In genomic region chr17:40540448-40540847, GRCh38 we compare ENCODE assay signal across 11 cellular contexts. TPM values are rescaled to one million over a fixed set of nuclear protein-coding genes. Genes with fewer than 3 reads are reported as not detected.
DNase-seq lines count a peak whose midpoint lies in the region; ATAC-seq lines count a peak whose summit lies in the region.
"Had no signal": no experiment of that assay in that cellular context is flagged by ENCODE, and none has a peak within 500 bp of the region (broad histone marks: within the 10 kb centered on the region; RNA-seq: fewer than 3 reads in every experiment).

No MANE protein-coding gene starts in this region.

- peak overlapping the region; percentile 44 to 87 for H2BK12ac ChIP-seq in mesenchymal stem cell (ENCODE audit: low read length in 2 of 2)

- no peak overlapping the region for H3K23ac ChIP-seq in mesenchymal stem cell (ENCODE audit: low read length in 2 of 2)

- H3K4me1 ChIP-seq in mesenchymal stem cell (ENCODE audit: control insufficient read depth, insufficient read depth, low read depth, low read length) = peaks cover 40% of the 10 kb centered on the region

- H3K9ac ChIP-seq in mesenchymal stem cell (ENCODE audit: low read length) = peak overlapping the region; percentile 1

- H3K4me3 ChIP-seq in mesenchymal stem cell (ENCODE audit: insufficient read depth in 1 of 2, low read depth in 1 of 2, low read length in 2 of 2) = no peak overlapping the region

- no peak overlapping the region for H3K14ac ChIP-seq in mesenchymal stem cell (ENCODE audit: low read length in 2 of 2)

- H3K4me1 Mint-ChIP-seq in T-helper 1 cell treated with Interleukin-12 subunit alpha and Interleukin-12 subunit beta and Interleukin-4 antibody, amounts not matched to agents 30 μg/mL and 1 μg/mL, for 36 hours (ENCODE audit: low read depth) = peaks cover 72% of the 10 kb centered on the region

- H2BK15ac ChIP-seq in mesenchymal stem cell (ENCODE audit: low read depth, poor library complexity, severe bottlenecking) = peak overlapping the region; percentile 92

- no peak overlapping the region for H2AFZ ChIP-seq in mesenchymal stem cell (ENCODE audit: low read depth, low read length)

- H3K27ac ChIP-seq in mesenchymal stem cell (ENCODE audit: low read length, poor library complexity, severe bottlenecking) = no peak overlapping the region
- H3K27ac ChIP-seq: VCaP had no signal

- peaks cover 11% of the 10 kb centered on the region for H3K36me3 Mint-ChIP-seq in T-helper 1 cell treated with Interleukin-12 subunit alpha and Interleukin-12 subunit beta and Interleukin-4 antibody, amounts not matched to agents 30 μg/mL and 1 μg/mL, for 36 hours (ENCODE audit: low read depth)

- H3K27me3 Mint-ChIP-seq in T-helper 1 cell treated with Interleukin-12 subunit alpha and Interleukin-12 subunit beta and Interleukin-4 antibody, amounts not matched to agents 30 μg/mL and 1 μg/mL, for 36 hours (ENCODE audit: low read depth) = peaks cover 2% of the 10 kb centered on the region

- no peaks in the 10 kb centered on the region for H3K79me1 ChIP-seq in mesenchymal stem cell (replicated peaks; ENCODE audit: low read length, poor library complexity, severe bottlenecking)

- no peak overlapping the region for H2BK120ac ChIP-seq in mesenchymal stem cell (ENCODE audit: low read depth, low read length)

- no peaks in the 10 kb centered on the region for H3K36me3 ChIP-seq in mesenchymal stem cell (ENCODE audit: control insufficient read depth in 1 of 2, insufficient read depth in 2 of 2, low read depth in 1 of 2, low read length in 2 of 2)

- H3K4me3 Mint-ChIP-seq in T-helper 1 cell treated with Interleukin-12 subunit alpha and Interleukin-12 subunit beta and Interleukin-4 antibody, amounts not matched to agents 30 μg/mL and 1 μg/mL, for 36 hours = peak overlapping the region; percentile 69
- H3K4me3 Mint-ChIP-seq: dendritic cell treated with granulocyte-macrophage colony-stimulating factor and Interleukin-4, amounts not matched to agents 40 ng/mL and 50 ng/mL, for 4 days had no signal

- H4K8ac ChIP-seq in mesenchymal stem cell (ENCODE audit: low read length) = peak overlapping the region; percentile 8

- no peak overlapping the region for H4K91ac ChIP-seq in mesenchymal stem cell (ENCODE audit: low read length)

- H3K4ac ChIP-seq in mesenchymal stem cell (ENCODE audit: low read depth in 1 of 2, low read length in 2 of 2) = no peak overlapping the region

- no peaks in the 10 kb centered on the region for H3K9me3 ChIP-seq in mesenchymal stem cell (ENCODE audit: control insufficient read depth, low read length)

- H3K27ac Mint-ChIP-seq in T-helper 1 cell treated with Interleukin-12 subunit alpha and Interleukin-12 subunit beta and Interleukin-4 antibody, amounts not matched to agents 30 μg/mL and 1 μg/mL, for 36 hours = peak overlapping the region; percentile 82
- H3K27ac Mint-ChIP-seq: dendritic cell treated with granulocyte-macrophage colony-stimulating factor and Interleukin-4, amounts not matched to agents 40 ng/mL and 50 ng/mL, for 4 days had no signal

- ATAC-seq in stimulated activated naive CD8-positive, alpha-beta T cell treated with anti-CD3 and anti-CD28 coated beads, Interleukin-15, Interleukin-2, amounts not matched to agents 100 U/mL and 50 U/mL, for 24 hours = peak; percentile 31
- ATAC-seq in HG02642 (IDR thresholded peaks at IDR 0.05; ENCODE audit: poor library complexity, unreplicated experiment) (no peak), GM19467 (IDR thresholded peaks at IDR 0.05; ENCODE audit: unreplicated experiment) (no peak)

- H3K4me2 ChIP-seq in mesenchymal stem cell (ENCODE audit: low read length, poor library complexity, severe bottlenecking) = no peak overlapping the region

- H2AK5ac ChIP-seq in mesenchymal stem cell (ENCODE audit: low read length, severe bottlenecking) = no peak overlapping the region

- no peak overlapping the region for H2BK5ac ChIP-seq in mesenchymal stem cell (ENCODE audit: low read depth, low read length, poor library complexity, severe bottlenecking)

- DNase-seq in activated effector memory CD4-positive, alpha-beta T cell treated with anti-CD3 and anti-CD28 coated beads, Interleukin-2, amount 50 U/mL, for 16 hours = peak; percentile 83
- DNase-seq in mesenchymal stem cell = no peak
- peak; percentile 83 for DNase-seq in stimulated activated naive CD8-positive, alpha-beta T cell treated with anti-CD3 and anti-CD28 coated beads, Interleukin-15, Interleukin-2, amounts not matched to agents 100 U/mL and 50 U/mL, for 24 hours
- no peak for DNase-seq in OCI-M1 (lab: John Stamatoyannopoulos, UW)
- DNase-seq in SHP77 treated with DMSO at 0.1 percent for 48 hours (lab: John Stamatoyannopoulos, UW) = no peak
- DNase-seq: GDM1 had no signal

- H3K18ac ChIP-seq in mesenchymal stem cell (ENCODE audit: low read depth in 1 of 2, low read length in 2 of 2) = peak overlapping the region in 1 of 2 experiments; percentile 53

- H3K27me3 ChIP-seq in mesenchymal stem cell (ENCODE audit: control insufficient read depth in 1 of 2, insufficient read depth in 1 of 2, low read length in 2 of 2) = no peaks in the 10 kb centered on the region

- 91% methylated on average over 8 of the region's 8 CpGs for WGBS in mesenchymal stem cell

- no peaks in the 10 kb centered on the region for H3K9me3 Mint-ChIP-seq in T-helper 1 cell treated with Interleukin-12 subunit alpha and Interleukin-12 subunit beta and Interleukin-4 antibody, amounts not matched to agents 30 μg/mL and 1 μg/mL, for 36 hours
- H3K9me3 Mint-ChIP-seq: dendritic cell treated with granulocyte-macrophage colony-stimulating factor and Interleukin-4, amounts not matched to agents 40 ng/mL and 50 ng/mL, for 4 days had no signal

RNA-seq across cellular contexts. Expression of gene CCR7, which starts 24.8 kb away (rescaled TPM):
- 0.08 TPM for polyA plus RNA-seq in mesenchymal stem cell (2013, experiment 1 of 2)
- polyA plus RNA-seq in mesenchymal stem cell (2013, experiment 2 of 2) = 0.14 TPM

RNA-seq across cellular contexts. Expression of gene TNS4, which starts 39.0 kb away (rescaled TPM):
- polyA plus RNA-seq in mesenchymal stem cell (2013, experiment 1 of 2) = not detected
- polyA plus RNA-seq in mesenchymal stem cell (2013, experiment 2 of 2) = 0.12 TPM

Comparison
In these comparisons a context has a peak if more than half of its experiments do, and no peak if none do; other contexts are left out.
1. DNase-seq: peak in activated effector memory CD4-positive, alpha-beta T cell treated with anti-CD3 and anti-CD28 coated beads, Interleukin-2, amount 50 U/mL, for 16 hours (single experiment) and stimulated activated naive CD8-positive, alpha-beta T cell treated with anti-CD3 and anti-CD28 coated beads, Interleukin-15, Interleukin-2, amounts not matched to agents 100 U/mL and 50 U/mL, for 24 hours (single experiment); none in mesenchymal stem cell (single experiment), OCI-M1 (single experiment) and SHP77 treated with DMSO at 0.1 percent for 48 hours (single experiment).